21 cellular contexts compared by ENCODE assay signal in the genomic region with DNA sequence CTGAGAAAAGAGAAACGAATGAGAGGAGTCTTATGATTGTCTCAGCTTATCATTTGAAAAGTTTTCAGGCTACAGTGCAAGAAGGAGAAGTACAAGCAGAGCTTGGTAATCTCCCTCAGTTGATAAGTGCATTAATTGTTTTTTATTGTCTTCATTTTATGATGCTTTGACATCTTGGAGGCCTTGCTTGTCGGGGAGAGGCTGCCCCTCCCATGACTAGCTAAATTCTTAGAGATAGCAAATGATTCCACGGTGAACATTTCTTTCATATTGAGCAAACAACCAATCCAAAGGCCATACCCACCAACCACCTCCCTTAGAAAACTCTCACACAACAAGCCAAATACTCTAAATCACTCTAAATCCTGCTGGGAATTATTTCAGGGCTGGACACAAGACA. TPM values are rescaled to one million over a fixed set of nuclear protein-coding genes. Genes with fewer than 3 reads are reported as not detected.
DNase-seq lines count a peak whose midpoint lies in the region; ATAC-seq, FAIRE-seq and TF ChIP-seq lines count a peak whose summit lies in the region.
"Had no signal": no experiment of that assay in that cellular context is flagged by ENCODE, and none has a peak within 500 bp of the region (broad histone marks: within the 10 kb centered on the region; RNA-seq: fewer than 3 reads in every experiment).

No MANE protein-coding gene starts in this region.

- no peak overlapping the region for H2AFZ ChIP-seq in GM23338

- 0 out of 2 replicates have a peak overlapping the region, but pooled peaks have one; percentile 17 for H3K27ac Mint-ChIP-seq in GM23338
- no peak overlapping the region for H3K27ac Mint-ChIP-seq in activated T-cell treated with anti-CD3 and anti-CD28 coated beads, Interleukin-2, amount 50 U/mL, for 72 hours
- H3K27ac Mint-ChIP-seq: B cell; CD4-positive, alpha-beta T cell; CD8-positive, alpha-beta T cell had no signal

- H3K4me1 Mint-ChIP-seq in GM23338, result no peaks in the 10 kb centered on the region
- no peaks in the 10 kb centered on the region for H3K4me1 Mint-ChIP-seq in activated T-cell treated with anti-CD3 and anti-CD28 coated beads, Interleukin-2, amount 50 U/mL, for 72 hours (ENCODE audit: low read depth)

- peak; percentile 29 for FAIRE-seq in endometrium (lab: Jason Lieb, UNC)
- FAIRE-seq: A549, D721Med, G401.6, GM12891 had no signal

- H3K9me3 Mint-ChIP-seq in GM23338, result peaks cover 11% of the 10 kb centered on the region
- H3K9me3 Mint-ChIP-seq in activated T-cell treated with anti-CD3 and anti-CD28 coated beads, Interleukin-2, amount 50 U/mL, for 72 hours, result no peaks in the 10 kb centered on the region
- H3K9me3 Mint-ChIP-seq: CD4-positive, alpha-beta T cell; CD8-positive, alpha-beta T cell had no signal

- H3K9me2 ChIP-seq in GM23338 (ENCODE audit: insufficient read depth), result 0 out of 2 replicates have a peak, but pooled peaks cover 3% of the 10 kb centered on the region

- no peak overlapping the region for H3K4me3 Mint-ChIP-seq in GM23338
- H3K4me3 Mint-ChIP-seq in activated T-cell treated with anti-CD3 and anti-CD28 coated beads, Interleukin-2, amount 50 U/mL, for 72 hours, result no peak overlapping the region
- H3K4me3 Mint-ChIP-seq: B cell; CD4-positive, alpha-beta T cell; CD8-positive, alpha-beta T cell had no signal

- peaks cover 11% of the 10 kb centered on the region; the same call in 2 of the 3 replicates for H3K36me3 Mint-ChIP-seq in GM23338 (ENCODE audit: low read depth)
- peaks cover 3 to 8% of the 10 kb centered on the region in 2 donors for H3K36me3 Mint-ChIP-seq in activated T-cell treated with anti-CD3 and anti-CD28 coated beads, Interleukin-2, amount 50 U/mL, for 72 hours (ENCODE audit: insufficient read depth in 2 of 2)

- H3K27me3 ChIP-seq in GM23338 (ENCODE audit: insufficient read depth), result no peaks in the 10 kb centered on the region
- H3K27me3 ChIP-seq: BLaER1 treated with 17β-estradiol and CSF1 and Interleukin-3, amounts not matched to agents 10 nM and 100 nM had no signal

- no peaks in the 10 kb centered on the region; the same call in 1 of the 2 replicates for H3K79me2 ChIP-seq in GM23338 (replicated peaks; ENCODE audit: insufficient read depth)

- intact Hi-C loops in left colon (cut with DNase I, micrococcal nuclease), result no loop called here

- TF ChIP-seq CTCF in GM23338 (conservative IDR thresholded peaks at IDR 0.05; ENCODE audit: low read depth in 2 of 2), result no peak

- no peak for ATAC-seq in GM23338
- peak; percentile 72 for ATAC-seq in left colon
- no peak for ATAC-seq in HG02798 (IDR thresholded peaks at IDR 0.05; ENCODE audit: poor library complexity, unreplicated experiment)
- ATAC-seq in activated T-cell treated with anti-CD3 and anti-CD28 coated beads, Interleukin-2, amount 50 U/mL, for 72 hours (replicated peaks in 1 of 2), result no peak
- no peak for ATAC-seq in HG03039 (IDR thresholded peaks at IDR 0.05; ENCODE audit: unreplicated experiment)
- ATAC-seq: A549; CD8-positive, alpha-beta T cell had no signal

- no peak overlapping the region for H3K4me3 ChIP-seq in GM23338
- H3K4me3 ChIP-seq: A549; BLaER1 treated with 17β-estradiol and CSF1 and Interleukin-3, amounts not matched to agents 10 nM and 100 nM had no signal

- no peak overlapping the region for H3K4me2 ChIP-seq in GM23338
- H3K4me2 ChIP-seq: A549; BLaER1 treated with 17β-estradiol and CSF1 and Interleukin-3, amounts not matched to agents 10 nM and 100 nM had no signal

- DNase-seq in GM23338 (ENCODE audit: low spot score) (no peak), left colon (no peak)
- no peak for DNase-seq in activated T-cell treated with anti-CD3 and anti-CD28 coated beads, Interleukin-2, amount 50 U/mL, for 72 hours
- DNase-seq: AML-193; Caco-2; Calu3; CD4-positive, alpha-beta T cell; CD8-positive, alpha-beta T cell; DMS79 treated with DMSO at 0.1 percent for 48 hours; GF-D8 had no signal

- no peaks in the 10 kb centered on the region for H3F3A ChIP-seq in GM23338 (replicated peaks; ENCODE audit: low read depth)

- no peaks in the 10 kb centered on the region; the same call in 1 of the 2 replicates for H4K20me1 ChIP-seq in GM23338 (replicated peaks; ENCODE audit: insufficient read depth)

- peaks cover 1% of the 10 kb centered on the region for H3K27me3 Mint-ChIP-seq in GM23338 (ENCODE audit: insufficient read depth, low read depth, poor library complexity)
- H3K27me3 Mint-ChIP-seq in activated T-cell treated with anti-CD3 and anti-CD28 coated beads, Interleukin-2, amount 50 U/mL, for 72 hours (ENCODE audit: low read depth), result no peaks in the 10 kb centered on the region
- H3K27me3 Mint-ChIP-seq: B cell; CD4-positive, alpha-beta T cell had no signal

- H3K4me1 ChIP-seq in GM23338 (ENCODE audit: insufficient read depth), result no peaks in the 10 kb centered on the region
- H3K4me1 ChIP-seq: A549; BLaER1 treated with 17β-estradiol and CSF1 and Interleukin-3, amounts not matched to agents 10 nM and 100 nM had no signal

- no peaks in the 10 kb centered on the region for H3K36me3 ChIP-seq in GM23338 (ENCODE audit: insufficient read depth)

- no peak overlapping the region for H3K27ac ChIP-seq in GM23338 (ENCODE audit: low read depth)
- H3K27ac ChIP-seq: 22Rv1; A549; BLaER1 treated with 17β-estradiol and CSF1 and Interleukin-3, amounts not matched to agents 10 nM and 100 nM; C4-2B had no signal

TF ChIP-seq in GM23338, 12 proteins besides CTCF, POLR2A, EP300 and RAD21 (continues in another document):
- TF ChIP-seq POLR2AphosphoS5 (IDR thresholded peaks at IDR 0.05; ENCODE audit: low read depth), result no peak
- no peak for TF ChIP-seq CREB1 (CRISPR knock-in tag; IDR thresholded peaks at IDR 0.05; ENCODE audit: low read depth)
- no peak for TF ChIP-seq JUNB (IDR thresholded peaks at IDR 0.05; ENCODE audit: unreplicated experiment)
- no peak for TF ChIP-seq EZH2 (IDR thresholded peaks at IDR 0.05; ENCODE audit: low read depth, unreplicated experiment)
- no peak for TF ChIP-seq ZNF114 (CRISPR knock-in tag; IDR thresholded peaks at IDR 0.05)

RNA-seq across cellular contexts. Expression of a gene that starts 39.8 kb away (rescaled TPM):
- 0.19 and 0.52 TPM in 2 replicates for total RNA-seq in GM23338 (2014; rRNA removed; shearing (Covaris generic))
- 0.16 and 0.19 TPM in 2 replicates for polyA plus RNA-seq in GM23338 (2016; fragmentation: Nextera tagmentation; extraction: Ambion mirVana)
- total RNA-seq in left colon, result under 1 TPM; 0.18 to 0.25 TPM
- under 1 TPM in 1 of 2 donors, not detected in 1; 0.07 TPM for total RNA-seq in activated T-cell treated with anti-CD3 and anti-CD28 coated beads, Interleukin-2, amount 50 U/mL, for 72 hours
- total RNA-seq: Calu3 had no signal

RNA-seq across cellular contexts. Expression of a gene that starts 55.9 kb away (rescaled TPM):
- 15.0 and 16.8 TPM in 2 replicates for total RNA-seq in GM23338 (2014; rRNA removed; shearing (Covaris generic))
- polyA plus RNA-seq in GM23338 (2016; fragmentation: Nextera tagmentation; extraction: Ambion mirVana), result 6.0 and 7.2 TPM in 2 replicates
- total RNA-seq in left colon, result 10 to 100 TPM; 26.9 to 33.5 TPM
- 10 to 100 TPM; 10.7 to 11.0 TPM for total RNA-seq in activated T-cell treated with anti-CD3 and anti-CD28 coated beads, Interleukin-2, amount 50 U/mL, for 72 hours
